21 cellular contexts compared by ENCODE assay signal in the genomic region with DNA sequence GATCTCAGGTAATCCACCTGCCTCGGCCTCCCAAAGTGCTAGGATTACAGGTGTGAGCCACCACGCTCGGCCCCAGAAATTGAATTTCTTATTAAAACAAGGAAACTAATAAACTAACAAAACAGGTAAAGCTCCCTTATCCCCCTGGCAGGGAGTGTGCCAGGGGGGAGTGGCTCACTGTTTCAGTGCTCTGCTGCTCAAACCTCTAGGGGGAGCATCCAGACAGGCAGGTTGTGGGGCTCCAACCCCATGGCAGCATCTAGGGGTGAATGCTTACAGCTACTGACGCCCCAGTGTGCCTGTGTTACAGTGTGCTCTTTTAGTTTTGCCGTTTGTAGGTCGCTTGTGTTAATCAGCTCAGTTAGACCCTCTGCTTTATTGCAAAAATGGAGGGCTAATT.
"Had no signal": no experiment of that assay in that cellular context is flagged by ENCODE, and none has a peak within 500 bp of the region (broad histone marks: within the 10 kb centered on the region; RNA-seq: fewer than 3 reads in every experiment).

No MANE protein-coding gene starts in this region.

- H3K4me3 ChIP-seq: dorsolateral prefrontal cortex, heart left ventricle, pancreas, right lobe of liver, tibial artery, upper lobe of left lung, uterus had no signal

- ATAC-seq: esophagus mucosa; heart left ventricle; left lobe of liver; natural killer cell treated with Interleukin-12 subunit alpha and Interleukin-12 subunit beta and Interleukin-15 and Interleukin-18, amount 100 ng/mL, for 72 hours; pancreas; right lobe of liver; stimulated activated effector memory CD8-positive, alpha-beta T cell treated with anti-CD3 and anti-CD28 coated beads, Interleukin-12 subunit alpha, Interleukin-12 subunit beta, amount 100 ng/mL, for 72 hours; stimulated activated naive CD8-positive, alpha-beta T cell treated with anti-CD3 and anti-CD28 coated beads, Interleukin-15, Interleukin-2, amounts not matched to agents 100 U/mL and 50 U/mL, for 24 hours had no signal

- H3K4me3 Mint-ChIP-seq: natural killer cell treated with Interleukin-12 subunit alpha and Interleukin-12 subunit beta and Interleukin-15 and Interleukin-18, amount 100 ng/mL, for 72 hours; stimulated activated effector memory CD8-positive, alpha-beta T cell treated with anti-CD3 and anti-CD28 coated beads, Interleukin-12 subunit alpha, Interleukin-12 subunit beta, amount 100 ng/mL, for 72 hours had no signal

- H3K27ac Mint-ChIP-seq: natural killer cell treated with Interleukin-12 subunit alpha and Interleukin-12 subunit beta and Interleukin-15 and Interleukin-18, amount 100 ng/mL, for 72 hours; progenitor cell of endocrine pancreas; stimulated activated effector memory CD8-positive, alpha-beta T cell treated with anti-CD3 and anti-CD28 coated beads, Interleukin-12 subunit alpha, Interleukin-12 subunit beta, amount 100 ng/mL, for 72 hours had no signal

- H3K9me3 ChIP-seq: pancreas, right lobe of liver, tibial artery, upper lobe of left lung, uterus had no signal

- H3K4me1 Mint-ChIP-seq: stimulated activated effector memory CD8-positive, alpha-beta T cell treated with anti-CD3 and anti-CD28 coated beads, Interleukin-12 subunit alpha, Interleukin-12 subunit beta, amount 100 ng/mL, for 72 hours had no signal

- H3K36me3 Mint-ChIP-seq: stimulated activated effector memory CD8-positive, alpha-beta T cell treated with anti-CD3 and anti-CD28 coated beads, Interleukin-12 subunit alpha, Interleukin-12 subunit beta, amount 100 ng/mL, for 72 hours had no signal

- H3K36me3 ChIP-seq: heart left ventricle, pancreas, right lobe of liver, tibial artery, upper lobe of left lung, uterus had no signal

- H3K27ac ChIP-seq: dorsolateral prefrontal cortex, heart left ventricle, pancreas, right lobe of liver, tibial artery, upper lobe of left lung, uterus had no signal

- DNase-seq: cortex of kidney; dorsolateral prefrontal cortex; effector CD8-positive, alpha-beta T cell; heart left ventricle; hippocampal formation; islet precursor cell; midbrain; occipital lobe; pancreas; right lobe of liver; stimulated activated CD4-positive, alpha-beta T cell treated with anti-CD3 and anti-CD28 coated beads, Interleukin-4, amount 100 ng/mL, for 1 hour; stimulated activated CD8-positive, alpha-beta memory T cell treated with anti-CD3 and anti-CD28 coated beads, Interleukin-4, amount 100 ng/mL, for 48 hours; stimulated activated naive CD8-positive, alpha-beta T cell treated with anti-CD3 and anti-CD28 coated beads, Interleukin-15, Interleukin-2, amounts not matched to agents 100 U/mL and 50 U/mL, for 24 hours; tibial artery; upper lobe of left lung; uterus had no signal

- H3K4me1 ChIP-seq: heart left ventricle, pancreas, right lobe of liver, tibial artery, upper lobe of left lung, uterus had no signal

- H3K27me3 ChIP-seq: dorsolateral prefrontal cortex, heart left ventricle, pancreas, right lobe of liver, tibial artery, upper lobe of left lung, uterus had no signal

- H3K27me3 Mint-ChIP-seq: natural killer cell treated with Interleukin-12 subunit alpha and Interleukin-12 subunit beta and Interleukin-15 and Interleukin-18, amount 100 ng/mL, for 72 hours; progenitor cell of endocrine pancreas had no signal
